In the genomic region with DNA sequence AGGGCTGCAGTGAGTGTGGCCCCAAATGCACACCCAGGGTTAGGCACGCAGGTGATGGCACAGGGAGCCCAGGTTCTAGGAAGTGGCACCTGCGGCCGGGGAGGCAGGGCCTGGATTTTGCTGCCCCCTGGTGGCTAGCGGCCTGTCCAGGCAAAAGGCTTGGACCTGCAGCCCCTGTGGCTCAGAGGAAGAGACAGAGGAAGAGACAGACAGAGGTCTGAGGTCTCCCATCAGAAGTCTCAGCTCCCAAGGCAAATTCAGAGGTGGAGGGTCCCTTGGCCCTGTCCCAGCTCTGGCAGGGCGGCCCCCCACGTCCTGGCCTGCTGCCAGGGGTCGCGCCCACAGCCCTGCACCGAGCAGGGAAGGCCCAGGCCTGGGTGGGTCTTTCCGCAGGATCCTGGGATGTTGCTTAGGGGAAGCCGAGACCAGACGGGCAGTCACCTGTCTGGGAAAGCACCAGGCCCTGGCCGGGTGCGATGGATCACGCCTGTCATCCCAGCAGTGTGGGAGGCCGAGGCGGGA, we compare ENCODE assay signal across 8 cellular contexts. TPM values are rescaled to one million over a fixed set of nuclear protein-coding genes. Genes with fewer than 3 reads are reported as not detected.
DNase-seq lines count a peak whose midpoint lies in the region; ATAC-seq, FAIRE-seq and TF ChIP-seq lines count a peak whose summit lies in the region.

No MANE protein-coding gene starts in this region.

- H3K4me1 Mint-ChIP-seq in progenitor cell of endocrine pancreas (ENCODE audit: low read depth), result peaks cover 13% of the 10 kb centered on the region

- DNase-seq in Ammon's horn (ENCODE audit: low spot score) (peak; percentile 89), LoVo (ENCODE audit: low spot score) (peak; percentile 87), T-helper 1 cell (peak; percentile 62 to 88 (median 73)), adrenal gland (peak; percentile 82 to 94 (median 88)), left cardiac atrium (peak; percentile 81), progenitor cell of endocrine pancreas (ENCODE audit: low spot score, unreplicated experiment) (peak; percentile 71), urothelium cell line (ENCODE audit: low spot score) (peak; percentile 74)

- no peaks in the 10 kb centered on the region for H3K36me3 ChIP-seq in adrenal gland (replicated peaks in 1 of 2)

- TF ChIP-seq POLR2A in adrenal gland (IDR thresholded peaks at IDR 0.05), result no peak

- peak; percentile 90 to 97 (median 93) for TF ChIP-seq CTCF in adrenal gland (IDR thresholded peaks at IDR 0.05)
- TF ChIP-seq CTCF in progenitor cell of endocrine pancreas (IDR thresholded peaks at IDR 0.05; ENCODE audit: unreplicated experiment), result peak; percentile 86

- ATAC-seq in GM19043 (IDR thresholded peaks at IDR 0.05; ENCODE audit: low read depth, unreplicated experiment) (peak; percentile 3), left cardiac atrium (peak; percentile 51 to 52)

- H3K4me3 Mint-ChIP-seq in progenitor cell of endocrine pancreas (ENCODE audit: low read depth), result no peak overlapping the region

- H3K27me3 Mint-ChIP-seq in progenitor cell of endocrine pancreas, result no peaks in the 10 kb centered on the region

- intact Hi-C loops in adrenal gland (cut with DNase I), result loop anchor here (5.0 to 10.0 kb wide), 3 partner anchors 131 to 353 kb away; partner anchors contain the start of genes FAAP20 (in 1 of the 2) and PEX10 (in 1 of the 2)
- intact Hi-C loops in left cardiac atrium (cut with DNase I), result loop anchor here (1.0 to 2.0 kb wide), 2 partner anchors 133 to 134 kb away; no protein-coding TSS in a partner anchor

- no peak overlapping the region for H3K27ac Mint-ChIP-seq in progenitor cell of endocrine pancreas

- H3K36me3 Mint-ChIP-seq in progenitor cell of endocrine pancreas (ENCODE audit: insufficient read depth), result no peaks in the 10 kb centered on the region

- peak overlapping the region; percentile 91 to 98 (median 95) for H3K27ac ChIP-seq in adrenal gland

- 7 to 13% (median 11%) methylated on average over 3 to 17 of the region's 17 CpGs for WGBS in adrenal gland, 4 donors

- H3K9me3 Mint-ChIP-seq in progenitor cell of endocrine pancreas (ENCODE audit: low read depth), result no peaks in the 10 kb centered on the region

- peak overlapping the region in 2 of 4 donors; percentile 1 to 40 for H3K4me3 ChIP-seq in adrenal gland

- H3K9me3 ChIP-seq in adrenal gland (replicated peaks in 1 of 3), result no peaks in the 10 kb centered on the region

- no peaks in the 10 kb centered on the region for H3K27me3 ChIP-seq in adrenal gland

- FAIRE-seq in urothelium cell line (lab: Jason Lieb, UNC), result no peak

- peaks cover 41 to 50% of the 10 kb centered on the region in 2 donors for H3K4me1 ChIP-seq in adrenal gland (replicated peaks in 1 of 2)

RNA-seq across cellular contexts. Expression of gene TNFRSF14, which starts 8.0 kb away (rescaled TPM):
- total RNA-seq in adrenal gland (100 to 1,000 TPM in 6 of 8 donors, 10 to 100 TPM in 2; 55.2 to 127 (median 116) TPM), left cardiac atrium (10 to 100 TPM; 21.6 to 22.6 TPM), progenitor cell of endocrine pancreas (0.41 and 0.75 TPM in 2 replicates)
- polyA plus RNA-seq in adrenal gland, result 100 to 1,000 TPM in 2 of 3 donors, 10 to 100 TPM in 1; 11.6 to 554 (median 238) TPM

RNA-seq across cellular contexts. Expression of gene HES5, which starts 18.1 kb away (rescaled TPM):
- total RNA-seq in adrenal gland (not detected), left cardiac atrium (under 1 TPM; 0.91 to 0.99 TPM), progenitor cell of endocrine pancreas (0.36 TPM in 1 of 2 replicates, not detected in the other)
- polyA plus RNA-seq in adrenal gland, result not detected

RNA-seq across cellular contexts. Expression of gene PANK4, which starts 21.7 kb away (rescaled TPM):
- total RNA-seq in adrenal gland (10 to 100 TPM; 14.2 to 50.2 (median 31.4) TPM), left cardiac atrium (10 to 100 TPM; 37.5 to 40.6 TPM), progenitor cell of endocrine pancreas (42.5 and 45.4 TPM in 2 replicates)
- 10 to 100 TPM; 13.8 to 44.1 (median 26.2) TPM for polyA plus RNA-seq in adrenal gland

RNA-seq across cellular contexts. Expression of gene PRXL2B, which starts 38.4 kb away (rescaled TPM):
- total RNA-seq in adrenal gland (10 to 100 TPM; 19.9 to 64.0 (median 33.6) TPM), left cardiac atrium (10 to 100 TPM; 10.8 to 14.1 TPM), progenitor cell of endocrine pancreas (32.0 and 36.4 TPM in 2 replicates)
- 10 to 100 TPM; 19.8 to 39.7 (median 25.8) TPM for polyA plus RNA-seq in adrenal gland

Comparison
In these comparisons a context has a peak if more than half of its experiments do, and no peak if none do; other contexts are left out.
1. RNA of gene TNFRSF14, which starts 8.0 kb away (total RNA-seq): 55.2 to 127 TPM in adrenal gland and 21.6 to 22.6 TPM in left cardiac atrium; 0.41 to 0.75 TPM in progenitor cell of endocrine pancreas; every median in the first group is over 10 times any median in the second.
2. Peak in every context shown above with its lines, with median percentiles within 50 percentile points of each other: DNase-seq.